ENCODE assay signal across 28 cellular contexts in genomic region chr1:57934745-57935144, GRCh38.
"Had no signal": no experiment of that assay in that cellular context is flagged by ENCODE, and none has a peak within 500 bp of the region (broad histone marks: within the 10 kb centered on the region; RNA-seq: fewer than 3 reads in every experiment).

No MANE protein-coding gene starts in this region.

- H3K9me3 ChIP-seq: gastrocnemius medialis, pancreas, suprapubic skin, transverse colon, upper lobe of right lung, uterus had no signal

- H3K9me3 Mint-ChIP-seq: endodermal cell had no signal

- H3K27ac Mint-ChIP-seq: dendritic cell treated with granulocyte-macrophage colony-stimulating factor and Interleukin-4, amounts not matched to agents 40 ng/mL and 50 ng/mL, for 4 days; endodermal cell; memory B cell; natural killer cell; stimulated activated naive CD8-positive, alpha-beta T cell treated with anti-CD3 and anti-CD28 coated beads, Interleukin-15, amount 100 ng/mL, for 72 hours had no signal

- H3K27ac ChIP-seq: epithelial cell of prostate, gastrocnemius medialis, pancreas, suprapubic skin, transverse colon, upper lobe of right lung, uterus had no signal

- H3K36me3 Mint-ChIP-seq: natural killer cell had no signal

- H3K27me3 Mint-ChIP-seq: dendritic cell treated with granulocyte-macrophage colony-stimulating factor and Interleukin-4, amounts not matched to agents 40 ng/mL and 50 ng/mL, for 4 days; stimulated activated naive CD8-positive, alpha-beta T cell treated with anti-CD3 and anti-CD28 coated beads, Interleukin-15, amount 100 ng/mL, for 72 hours had no signal

- DNase-seq: effector CD8-positive, alpha-beta T cell; endodermal cell; foreskin fibroblast; gastrocnemius medialis; head of caudate nucleus; kidney; natural killer cell; occipital lobe; pancreas; retina; stimulated activated CD4-positive, alpha-beta T cell treated with anti-CD3 and anti-CD28 coated beads, Interleukin-12 subunit alpha, Interleukin-12 subunit beta, amount 100 ng/mL, for 4 hours; stimulated activated CD4-positive, alpha-beta T cell treated with anti-CD3 and anti-CD28 coated beads, Interleukin-1b, Interleukin-23, amount 100 ng/mL, for 48 hours; stimulated activated CD4-positive, alpha-beta T cell treated with anti-CD3 and anti-CD28 coated beads, Interleukin-4, amount 100 ng/mL, for 1 hour; stimulated activated CD8-positive, alpha-beta memory T cell treated with anti-CD3 and anti-CD28 coated beads, Interleukin-4, amount 100 ng/mL, for 48 hours; stimulated activated naive CD4-positive, alpha-beta T cell; stimulated activated naive CD8-positive, alpha-beta T cell treated with anti-CD3 and anti-CD28 coated beads, Interleukin-15, amount 100 ng/mL, for 72 hours; transverse colon; upper lobe of right lung; uterus had no signal

- H3K4me3 Mint-ChIP-seq: dendritic cell treated with granulocyte-macrophage colony-stimulating factor and Interleukin-4, amounts not matched to agents 40 ng/mL and 50 ng/mL, for 4 days; endodermal cell; memory B cell; natural killer cell; stimulated activated naive CD8-positive, alpha-beta T cell treated with anti-CD3 and anti-CD28 coated beads, Interleukin-15, amount 100 ng/mL, for 72 hours had no signal

- H3K4me1 Mint-ChIP-seq: endodermal cell; memory B cell; natural killer cell; stimulated activated naive CD8-positive, alpha-beta T cell treated with anti-CD3 and anti-CD28 coated beads, Interleukin-15, amount 100 ng/mL, for 72 hours had no signal

- ATAC-seq: esophagus mucosa; gastrocnemius medialis; left lobe of liver; natural killer cell; pancreas; sciatic nerve; stimulated activated naive CD8-positive, alpha-beta T cell treated with anti-CD3 and anti-CD28 coated beads, Interleukin-15, amount 100 ng/mL, for 72 hours; upper lobe of right lung had no signal

- FAIRE-seq: kidney, pancreas had no signal

- H3K36me3 ChIP-seq: gastrocnemius medialis, pancreas, suprapubic skin, transverse colon, upper lobe of right lung, uterus had no signal

- H3K4me3 ChIP-seq: gastrocnemius medialis, lung, pancreas, smooth muscle cell, suprapubic skin, transverse colon, upper lobe of right lung, uterus had no signal

- H3K4me2 ChIP-seq: smooth muscle cell had no signal

- H3K27me3 ChIP-seq: gastrocnemius medialis, pancreas, suprapubic skin, transverse colon, upper lobe of right lung, uterus had no signal

- H3K4me1 ChIP-seq: gastrocnemius medialis, pancreas, suprapubic skin, transverse colon, upper lobe of right lung, uterus had no signal
